In the genomic region with DNA sequence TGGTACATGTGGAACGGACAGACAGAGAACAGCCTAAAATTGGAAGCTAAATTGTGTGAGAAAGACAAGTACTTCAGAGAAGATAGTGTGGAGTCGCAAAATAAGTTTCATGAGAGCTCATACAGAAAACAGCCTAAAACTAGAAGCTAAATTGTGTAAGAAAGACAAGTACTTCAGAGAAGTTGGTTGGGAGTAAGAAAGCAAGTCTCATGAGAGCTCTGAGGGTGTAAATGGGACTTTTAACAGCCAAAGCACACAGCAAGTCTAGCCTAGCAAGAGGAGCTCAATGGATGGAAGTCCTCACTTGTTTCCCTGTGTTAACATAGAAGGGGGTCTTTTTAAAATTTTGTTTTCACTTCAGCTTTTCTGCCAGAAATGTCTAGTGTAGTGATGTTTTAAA, we compare ENCODE assay signal across 37 cellular contexts.
"Had no signal": no experiment of that assay in that cellular context is flagged by ENCODE, and none has a peak within 500 bp of the region (broad histone marks: within the 10 kb centered on the region; RNA-seq: fewer than 3 reads in every experiment).

No MANE protein-coding gene starts in this region.

- H3K36me3 Mint-ChIP-seq: activated naive CD8-positive, alpha-beta T cell; brain had no signal

- H3K4me3 Mint-ChIP-seq: activated B cell treated with CpG ODN at 0.5 μM for 24 hours; activated CD8-positive, alpha-beta T cell treated with anti-CD3 and anti-CD28 coated beads for 36 hours; activated naive CD8-positive, alpha-beta T cell; activated T-cell treated with anti-CD3 and anti-CD28 coated beads, Interleukin-2, amount 50 U/mL, for 4 hours; activated T-helper 17 cell treated with anti-CD3 and anti-CD28 coated beads, Interleukin-2, amount 50 U/mL, for 72 hours; brain; dendritic cell treated with granulocyte-macrophage colony-stimulating factor and Interleukin-4, amounts not matched to agents 40 ng/mL and 50 ng/mL, for 4 days; endodermal cell; T-helper 17 cell; T-helper 2 cell treated with Interferon-gamma antibody and Interleukin-4, amounts not matched to agents 5 μg/mL and 100 μg/mL, for 36 hours had no signal

- ATAC-seq: activated CD4-positive, CD25-positive, alpha-beta regulatory T cell treated with anti-CD3 and anti-CD28 coated beads, Interleukin-2, amount 50 U/mL, for 24 hours; activated CD8-positive, alpha-beta T cell treated with anti-CD3 and anti-CD28 coated beads for 36 hours; activated T-cell treated with anti-CD3 and anti-CD28 coated beads, Interleukin-2, amount 50 U/mL, for 4 hours; activated T-helper 17 cell treated with anti-CD3 and anti-CD28 coated beads, Interleukin-2, amount 50 U/mL, for 72 hours; esophagus mucosa; gastrocnemius medialis; heart left ventricle; T-helper 17 cell had no signal

- H3K27ac ChIP-seq: adrenal gland, breast epithelium, cardiac muscle cell, coronary artery, dorsolateral prefrontal cortex, gastrocnemius medialis, heart left ventricle, WERI-Rb-1 had no signal

- H3K27ac Mint-ChIP-seq: activated B cell treated with CpG ODN at 0.5 μM for 24 hours; activated CD8-positive, alpha-beta T cell treated with anti-CD3 and anti-CD28 coated beads for 36 hours; activated naive CD8-positive, alpha-beta T cell; activated T-helper 17 cell treated with anti-CD3 and anti-CD28 coated beads, Interleukin-2, amount 50 U/mL, for 72 hours; brain; dendritic cell treated with granulocyte-macrophage colony-stimulating factor and Interleukin-4, amounts not matched to agents 40 ng/mL and 50 ng/mL, for 4 days; endodermal cell; T-helper 17 cell; T-helper 2 cell treated with Interferon-gamma antibody and Interleukin-4, amounts not matched to agents 5 μg/mL and 100 μg/mL, for 36 hours had no signal

- H3K4me1 Mint-ChIP-seq: activated B cell treated with CpG ODN at 0.5 μM for 24 hours; activated T-helper 17 cell treated with anti-CD3 and anti-CD28 coated beads, Interleukin-2, amount 50 U/mL, for 72 hours; endodermal cell; T-helper 17 cell had no signal

- H3K27me3 ChIP-seq: adrenal gland, breast epithelium, cardiac muscle cell, gastrocnemius medialis, heart left ventricle had no signal

- DNase-seq: activated B cell treated with CpG ODN at 0.5 μM for 24 hours; activated CD4-positive, alpha-beta T cell treated with anti-CD3 and anti-CD28 coated beads for 48 hours; activated CD4-positive, alpha-beta T cell treated with anti-CD3 and anti-CD28 coated beads, Interleukin-2, amount 50 U/mL, for 1 hour; activated CD4-positive, alpha-beta T cell treated with anti-CD3 and anti-CD28 coated beads, Interleukin-2, amount 50 U/mL, for 48 hours; activated CD8-positive, alpha-beta memory T cell treated with anti-CD3 and anti-CD28 coated beads for 24 hours; activated CD8-positive, alpha-beta T cell treated with anti-CD3 and anti-CD28 coated beads for 36 hours; activated effector memory CD4-positive, alpha-beta T cell treated with Interleukin-2 at 50 U/mL for 16 hours; activated gamma-delta T cell treated with Interleukin-2 at 50 U/mL for 16 hours; activated naive CD4-positive, alpha-beta T cell treated with anti-CD3 and anti-CD28 coated beads, Interleukin-2, amount 50 U/mL, for 16 hours; activated naive CD4-positive, alpha-beta T cell treated with Interleukin-2 at 50 U/mL for 16 hours; activated T-cell treated with anti-CD3 and anti-CD28 coated beads, Interleukin-2, amount 50 U/mL, for 4 hours; adrenal gland; amygdala; aorta; central memory CD4-positive, alpha-beta T cell; cerebellar nuclear complex; dorsolateral prefrontal cortex; effector memory CD4-positive, alpha-beta T cell; endodermal cell; foreskin fibroblast; gastrocnemius medialis; glutamatergic neuron; heart left ventricle; T-helper 1 cell; T-helper 17 cell; T1000; WERI-Rb-1 had no signal

- H3K27me3 Mint-ChIP-seq: activated B cell treated with CpG ODN at 0.5 μM for 24 hours; activated naive CD8-positive, alpha-beta T cell; brain; dendritic cell treated with granulocyte-macrophage colony-stimulating factor and Interleukin-4, amounts not matched to agents 40 ng/mL and 50 ng/mL, for 4 days had no signal

- H3K4me3 ChIP-seq: adrenal gland, breast epithelium, cardiac muscle cell, coronary artery, dorsolateral prefrontal cortex, gastrocnemius medialis, heart left ventricle had no signal

- H3K4me1 ChIP-seq: adrenal gland, breast epithelium, gastrocnemius medialis, heart left ventricle had no signal

- H3K9me3 ChIP-seq: adrenal gland, breast epithelium, gastrocnemius medialis, heart left ventricle had no signal

- H3K36me3 ChIP-seq: adrenal gland, breast epithelium, cardiac muscle cell, gastrocnemius medialis, heart left ventricle, WERI-Rb-1 had no signal

- H3K9me3 Mint-ChIP-seq: activated B cell treated with CpG ODN at 0.5 μM for 24 hours; activated CD8-positive, alpha-beta T cell treated with anti-CD3 and anti-CD28 coated beads for 36 hours; activated T-cell treated with anti-CD3 and anti-CD28 coated beads, Interleukin-2, amount 50 U/mL, for 4 hours; dendritic cell treated with granulocyte-macrophage colony-stimulating factor and Interleukin-4, amounts not matched to agents 40 ng/mL and 50 ng/mL, for 4 days; endodermal cell; T-helper 2 cell treated with Interferon-gamma antibody and Interleukin-4, amounts not matched to agents 5 μg/mL and 100 μg/mL, for 36 hours had no signal
